ENCODE assay signal across 8 cellular contexts in the genomic region with DNA sequence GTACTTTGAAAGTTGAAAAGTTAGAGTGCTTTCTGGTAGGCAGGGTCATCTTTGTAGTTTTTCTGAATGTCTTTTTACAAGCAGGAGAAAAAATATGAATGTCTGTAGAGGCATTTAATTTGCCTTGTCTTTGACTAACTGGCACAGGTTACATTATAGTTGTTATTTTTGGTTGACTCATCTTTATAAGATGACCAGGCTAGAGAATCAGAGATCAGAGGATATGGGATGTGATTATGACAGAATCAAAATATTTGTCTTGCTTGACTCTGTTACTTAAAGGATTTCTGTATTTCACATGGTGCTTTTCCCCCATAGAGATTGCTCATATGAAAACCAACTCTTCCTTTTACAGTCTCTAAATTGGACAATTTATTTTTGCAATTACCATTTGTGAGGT. TPM values are rescaled to one million over a fixed set of nuclear protein-coding genes. Genes with fewer than 3 reads are reported as not detected.
DNase-seq lines count a peak whose midpoint lies in the region; ATAC-seq, FAIRE-seq and TF ChIP-seq lines count a peak whose summit lies in the region.
"Had no signal": no experiment of that assay in that cellular context is flagged by ENCODE, and none has a peak within 500 bp of the region (broad histone marks: within the 10 kb centered on the region; RNA-seq: fewer than 3 reads in every experiment).

No MANE protein-coding gene starts in this region.

- no peak for ATAC-seq in gastroesophageal sphincter

- H3K27me3 ChIP-seq in osteoblast (ENCODE audit: insufficient read depth, low read length) (no peaks in the 10 kb centered on the region), gastroesophageal sphincter (no peaks in the 10 kb centered on the region)

- H3K4me3 ChIP-seq in osteoblast (ENCODE audit: insufficient read depth, low read length) (no peak overlapping the region), gastroesophageal sphincter (no peak overlapping the region)
- H3K4me3 ChIP-seq: skin epidermis had no signal

- H3K9me3 ChIP-seq in osteoblast (ENCODE audit: low read depth, low read length), result no peaks in the 10 kb centered on the region
- no peaks in the 10 kb centered on the region for H3K9me3 ChIP-seq in gastroesophageal sphincter

- peaks cover 50% of the 10 kb centered on the region for H4K20me1 ChIP-seq in osteoblast (ENCODE audit: insufficient read depth, low read length)

- H3K4me2 ChIP-seq in osteoblast (ENCODE audit: insufficient read depth, low read length), result peak overlapping the region; percentile 99

- H3K27ac ChIP-seq in osteoblast (ENCODE audit: low read depth, low read length) (peak overlapping the region; percentile 25), gastroesophageal sphincter (no peak overlapping the region)
- H3K27ac ChIP-seq: skin epidermis had no signal

- TF ChIP-seq EP300 in gastroesophageal sphincter (IDR thresholded peaks at IDR 0.05), result no peak

- no peak for TF ChIP-seq CTCF in osteoblast (IDR thresholded peaks at IDR 0.05; ENCODE audit: extremely low read depth, low read depth, low read length)
- TF ChIP-seq CTCF in gastroesophageal sphincter (IDR thresholded peaks at IDR 0.05), result no peak

- peaks cover 68% of the 10 kb centered on the region for H3K79me2 ChIP-seq in osteoblast (ENCODE audit: insufficient read depth, low read length)

- DNase-seq in EL (peak; percentile 66), RCC 7860 (ENCODE audit: low spot score) (peak; percentile 43), dermis blood vessel endothelial cell (peak; percentile 18), osteoblast (ENCODE audit: insufficient read length, low spot score, missing footprints) (peak; percentile 93), NCI-H1417 (lab: John Stamatoyannopoulos, UW) (no peak)
- no peak for DNase-seq in activated CD4-positive, CD25-positive, alpha-beta regulatory T cell treated with anti-CD3 and anti-CD28 coated beads, Interleukin-2, amount 50 U/mL, for 72 hours

- no peaks in the 10 kb centered on the region for H3K36me3 ChIP-seq in osteoblast (ENCODE audit: insufficient read depth, low read length)
- H3K36me3 ChIP-seq in gastroesophageal sphincter, result no peaks in the 10 kb centered on the region

- TF ChIP-seq POLR2A in gastroesophageal sphincter (IDR thresholded peaks at IDR 0.05), result no peak

- H3K4me1 ChIP-seq in osteoblast (ENCODE audit: insufficient read depth, low read length) (peaks cover 40% of the 10 kb centered on the region), gastroesophageal sphincter (peaks cover 7 to 70% (median 18%) of the 10 kb centered on the region in 3 donors)

- H2AFZ ChIP-seq in osteoblast (ENCODE audit: low read length), result no peak overlapping the region

- FAIRE-seq in RCC 7860 (lab: Jason Lieb, UNC), result peak; percentile 5

RNA-seq across cellular contexts. Expression of gene ZMYND11, which starts 2.4 kb away (rescaled TPM):
- total RNA-seq in dermis blood vessel endothelial cell (59.4 and 73.2 TPM in 2 replicates), osteoblast (56.5 and 60.4 TPM in 2 replicates), gastroesophageal sphincter (100 to 1,000 TPM; 131 to 176 (median 166) TPM)

Comparison
In these comparisons a context has a peak if more than half of its experiments do, and no peak if none do; other contexts are left out.
1. DNase-seq: peak in EL (single experiment), RCC 7860 (single experiment), dermis blood vessel endothelial cell (single experiment) and osteoblast (single experiment); none in activated CD4-positive, CD25-positive, alpha-beta regulatory T cell treated with anti-CD3 and anti-CD28 coated beads, Interleukin-2, amount 50 U/mL, for 72 hours (single experiment) and NCI-H1417 (0 of 3).